In the genomic region with DNA sequence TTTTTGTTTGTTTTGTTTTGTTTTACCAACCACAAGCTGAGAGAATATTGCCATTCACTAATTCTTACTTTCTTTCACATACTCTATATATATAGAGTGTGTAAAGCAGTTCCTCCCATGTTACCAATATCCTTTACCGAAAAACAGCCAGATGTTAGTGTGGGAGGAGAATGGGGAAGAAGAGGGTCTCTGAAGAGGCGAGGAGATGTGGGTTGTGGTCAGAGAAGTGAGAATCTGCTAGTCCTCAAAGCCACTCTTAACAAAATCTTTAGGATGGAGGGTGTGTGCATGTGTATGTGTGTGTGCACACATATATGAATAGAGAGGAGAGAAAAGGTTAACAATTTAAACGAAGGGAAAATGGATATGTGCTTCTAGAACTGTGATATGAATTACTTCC, we compare ENCODE assay signal across 18 cellular contexts.
A peak's percentile ranks its signal among the peaks of the same experiment; 100 is the strongest.
DNase-seq lines count a peak whose midpoint lies in the region; ATAC-seq and TF ChIP-seq lines count a peak whose summit lies in the region.
"Had no signal": no experiment of that assay in that cellular context is flagged by ENCODE, and none has a peak within 500 bp of the region (broad histone marks: within the 10 kb centered on the region; RNA-seq: fewer than 3 reads in every experiment).

No MANE protein-coding gene starts in this region.

- H3K9me3 ChIP-seq in upper lobe of right lung = no peaks in the 10 kb centered on the region
- H3K9me3 ChIP-seq: mucosa of descending colon, thoracic aorta had no signal

- peak overlapping the region; percentile 52 for H3K27ac Mint-ChIP-seq in activated T-cell treated with anti-CD3 and anti-CD28 coated beads, Interleukin-2, amount 50 U/mL, for 72 hours
- H3K27ac Mint-ChIP-seq in activated naive CD8-positive, alpha-beta T cell treated with anti-CD3 and anti-CD28 coated beads for 36 hours = peak overlapping the region; percentile 45

- no peak overlapping the region for H3K4me3 ChIP-seq in upper lobe of right lung
- H3K4me3 ChIP-seq: K562, mucosa of descending colon, thoracic aorta had no signal

- intact Hi-C loops in upper lobe of right lung (cut with DNase I) = no loop called here

- no peak for TF ChIP-seq CTCF in upper lobe of right lung (IDR thresholded peaks at IDR 0.05)

- DNase-seq in activated T-cell treated with anti-CD3 and anti-CD28 coated beads, Interleukin-2, amount 50 U/mL, for 72 hours = no peak
- no peak for DNase-seq in activated T-cell treated with anti-CD3 and anti-CD28 coated beads, Interleukin-2, amount 50 U/mL, for 48 hours
- DNase-seq in Kasumi-1 (lab: John Stamatoyannopoulos, UW) (peak; percentile 85 to 90), upper lobe of right lung (no peak), DMS 273 treated with DMSO at 0.1 percent for 48 hours (lab: John Stamatoyannopoulos, UW) (no peak), ureter (ENCODE audit: low spot score) (no peak)
- DNase-seq in activated naive CD8-positive, alpha-beta T cell treated with anti-CD3 and anti-CD28 coated beads for 36 hours = no peak
- DNase-seq: head of caudate nucleus, kidney, mucosa of descending colon, NCI-H1930, NCI-H69, T-helper 9 cell had no signal

- H3K9me3 Mint-ChIP-seq in activated T-cell treated with anti-CD3 and anti-CD28 coated beads, Interleukin-2, amount 50 U/mL, for 72 hours = no peaks in the 10 kb centered on the region
- no peaks in the 10 kb centered on the region for H3K9me3 Mint-ChIP-seq in activated naive CD8-positive, alpha-beta T cell treated with anti-CD3 and anti-CD28 coated beads for 36 hours

- H3K4me3 Mint-ChIP-seq in activated T-cell treated with anti-CD3 and anti-CD28 coated beads, Interleukin-2, amount 50 U/mL, for 72 hours = peak overlapping the region; percentile 27 to 51
- H3K4me3 Mint-ChIP-seq in activated naive CD8-positive, alpha-beta T cell treated with anti-CD3 and anti-CD28 coated beads for 36 hours = no peak overlapping the region

- no peaks in the 10 kb centered on the region for H3K27me3 Mint-ChIP-seq in activated T-cell treated with anti-CD3 and anti-CD28 coated beads, Interleukin-2, amount 50 U/mL, for 72 hours (ENCODE audit: low read depth)
- no peaks in the 10 kb centered on the region for H3K27me3 Mint-ChIP-seq in activated naive CD8-positive, alpha-beta T cell treated with anti-CD3 and anti-CD28 coated beads for 36 hours

- peaks cover 4% of the 10 kb centered on the region for H3K4me1 ChIP-seq in upper lobe of right lung
- H3K4me1 ChIP-seq: parathyroid adenoma had no signal

- no peak for ATAC-seq in activated T-cell treated with anti-CD3 and anti-CD28 coated beads, Interleukin-2, amount 50 U/mL, for 72 hours (replicated peaks in 1 of 2)
- ATAC-seq in upper lobe of right lung = peak; percentile 61
- no peak for ATAC-seq in GM19023 (IDR thresholded peaks at IDR 0.05; ENCODE audit: unreplicated experiment)
- ATAC-seq: K562, mucosa of descending colon had no signal

- peaks cover 24% of the 10 kb centered on the region for H3K36me3 ChIP-seq in upper lobe of right lung

- H3K27me3 ChIP-seq in upper lobe of right lung = no peaks in the 10 kb centered on the region

- H3K27ac ChIP-seq in upper lobe of right lung = no peak overlapping the region
- H3K27ac ChIP-seq: parathyroid adenoma, RWPE1, thoracic aorta had no signal

- peaks cover 18% of the 10 kb centered on the region for H3K4me1 Mint-ChIP-seq in activated T-cell treated with anti-CD3 and anti-CD28 coated beads, Interleukin-2, amount 50 U/mL, for 72 hours (ENCODE audit: low read depth)
- peaks cover 13% of the 10 kb centered on the region for H3K4me1 Mint-ChIP-seq in activated naive CD8-positive, alpha-beta T cell treated with anti-CD3 and anti-CD28 coated beads for 36 hours

- H3K36me3 Mint-ChIP-seq in activated T-cell treated with anti-CD3 and anti-CD28 coated beads, Interleukin-2, amount 50 U/mL, for 72 hours (ENCODE audit: insufficient read depth in 2 of 2) = peaks cover 8 to 26% of the 10 kb centered on the region in 2 donors
- H3K36me3 Mint-ChIP-seq in activated naive CD8-positive, alpha-beta T cell treated with anti-CD3 and anti-CD28 coated beads for 36 hours = peaks cover 31% of the 10 kb centered on the region

Comparison
In these comparisons a context has a peak if more than half of its experiments do, and no peak if none do; other contexts are left out.
1. DNase-seq: peak in Kasumi-1 (2 of 2); none in activated T-cell treated with anti-CD3 and anti-CD28 coated beads, Interleukin-2, amount 50 U/mL, for 72 hours (0 of 2), activated T-cell treated with anti-CD3 and anti-CD28 coated beads, Interleukin-2, amount 50 U/mL, for 48 hours (0 of 2), activated naive CD8-positive, alpha-beta T cell treated with anti-CD3 and anti-CD28 coated beads for 36 hours (single experiment), upper lobe of right lung (single experiment), DMS 273 treated with DMSO at 0.1 percent for 48 hours (single experiment) and ureter (single experiment).